Comparison of ENCODE assay signal across 8 cellular contexts in the genomic region with DNA sequence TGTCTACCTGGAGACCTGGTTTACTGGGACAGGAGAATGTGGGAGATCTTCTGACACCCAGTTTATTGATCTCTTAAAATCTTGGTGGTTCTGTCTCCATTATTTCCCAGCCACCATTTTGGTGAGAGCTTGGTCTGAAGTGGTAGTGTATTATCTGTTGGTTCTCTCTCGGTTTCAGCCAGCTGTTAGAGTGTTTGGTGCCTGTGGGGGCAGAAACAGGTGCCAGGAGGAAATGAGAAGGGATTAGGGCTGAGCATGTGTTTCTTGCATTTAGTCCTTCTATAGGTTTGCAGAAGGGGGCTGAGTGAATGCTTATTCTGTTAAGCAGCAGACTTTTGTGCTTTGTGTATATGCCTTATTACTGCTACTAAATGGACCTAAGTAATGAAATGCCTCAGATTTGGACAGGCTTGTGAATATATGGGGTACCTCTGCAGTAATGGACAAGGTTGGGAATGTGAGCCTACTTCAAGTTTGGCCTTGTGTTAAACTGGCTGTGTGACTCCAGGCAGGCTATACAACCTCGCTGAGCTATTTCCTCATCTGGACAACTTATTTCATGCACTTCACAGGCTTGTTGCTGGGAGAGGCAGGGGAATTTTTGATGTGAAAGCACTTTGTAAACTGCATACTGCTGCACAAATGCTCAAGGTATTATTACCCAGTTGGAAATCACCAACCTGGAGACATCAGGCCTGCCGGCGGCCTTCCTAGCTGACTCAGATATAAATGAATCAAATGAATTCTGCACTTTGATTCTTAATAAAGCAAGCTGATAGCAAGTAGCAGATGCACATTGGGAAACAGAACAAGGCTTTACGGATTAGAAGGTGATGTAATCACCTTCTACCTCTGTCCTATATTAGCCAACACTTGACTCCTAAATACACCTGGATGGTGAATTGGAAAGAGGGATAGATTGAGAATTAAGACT. TPM values are rescaled to one million over a fixed set of nuclear protein-coding genes. Genes with fewer than 3 reads are reported as not detected.
DNase-seq lines count a peak whose midpoint lies in the region; ATAC-seq lines count a peak whose summit lies in the region.

No MANE protein-coding gene starts in this region.

- no peaks in the 10 kb centered on the region for H3K9me3 Mint-ChIP-seq in CD8-positive, alpha-beta memory T cell

- peaks cover 92 to 100% (median 98%) of the 10 kb centered on the region in 3 donors for H3K4me1 Mint-ChIP-seq in CD8-positive, alpha-beta memory T cell

- DNase-seq in CD8-positive, alpha-beta memory T cell, result no peak
- DNase-seq in HPDE6-E6E7 (ENCODE audit: extremely low spot score) (no peak), amniotic stem cell (lab: John Stamatoyannopoulos, UW) (no peak)

- peaks cover 0 to 3% of the 10 kb centered on the region in 2 donors for H3K27me3 Mint-ChIP-seq in CD8-positive, alpha-beta memory T cell

- POLR2A ChIA-PET in CD8-positive, alpha-beta memory T cell (lab: Charles Lee), result no interaction called here

- H3K36me3 ChIP-seq in CD8-positive, alpha-beta memory T cell (ENCODE audit: insufficient read depth, low read length), result no peaks in the 10 kb centered on the region
- no peaks in the 10 kb centered on the region for H3K36me3 ChIP-seq in duodenal mucosa (ENCODE audit: control insufficient read depth in 1 of 2, insufficient read depth in 2 of 2, low read length in 2 of 2)

- H3K9ac ChIP-seq in duodenal mucosa (ENCODE audit: low read depth in 1 of 2, low read length in 2 of 2), result peak overlapping the region; percentile 27 to 34

- H3K27ac ChIP-seq in CD8-positive, alpha-beta memory T cell (ENCODE audit: low read depth, low read length), result no peak overlapping the region
- peak overlapping the region; percentile 32 for H3K27ac ChIP-seq in duodenal mucosa (ENCODE audit: low read depth, low read length)

- H3K4me3 ChIP-seq in CD8-positive, alpha-beta memory T cell (ENCODE audit: low read length), result no peak overlapping the region
- H3K4me3 ChIP-seq in duodenal mucosa (ENCODE audit: low read depth in 1 of 2, low read length in 2 of 2), result peak overlapping the region in 1 of 2 donors; percentile 3

- peak overlapping the region in 5 of 7 donors; percentile 9 to 54 (median 28) for H3K4me3 Mint-ChIP-seq in CD8-positive, alpha-beta memory T cell

- no peaks in the 10 kb centered on the region for H3K9me3 ChIP-seq in CD8-positive, alpha-beta memory T cell (ENCODE audit: low read length)
- no peaks in the 10 kb centered on the region for H3K9me3 ChIP-seq in duodenal mucosa (ENCODE audit: control insufficient read depth in 1 of 2, low read length in 2 of 2)

- H3K4me1 ChIP-seq in CD8-positive, alpha-beta memory T cell (ENCODE audit: insufficient read depth, low read length), result peaks cover 71% of the 10 kb centered on the region
- peaks cover 68 to 80% of the 10 kb centered on the region in 2 donors for H3K4me1 ChIP-seq in duodenal mucosa (ENCODE audit: control insufficient read depth in 1 of 2, insufficient read depth in 2 of 2, low read length in 2 of 2)

- ATAC-seq in GM19455 (IDR thresholded peaks at IDR 0.05; ENCODE audit: unreplicated experiment) (peak; percentile 68), HG03558 (IDR thresholded peaks at IDR 0.05; ENCODE audit: extremely low read depth, unreplicated experiment) (peak; percentile 43), GM21515 (IDR thresholded peaks at IDR 0.05; ENCODE audit: unreplicated experiment) (no peak), HG02884 (IDR thresholded peaks at IDR 0.05; ENCODE audit: unreplicated experiment) (no peak)

- H3K27ac Mint-ChIP-seq in CD8-positive, alpha-beta memory T cell, result peak overlapping the region; percentile 30 to 95 (median 89)

- H3K27me3 ChIP-seq in CD8-positive, alpha-beta memory T cell (ENCODE audit: insufficient read depth, low read length, poor library complexity, severe bottlenecking), result no peaks in the 10 kb centered on the region
- H3K27me3 ChIP-seq in duodenal mucosa (ENCODE audit: control insufficient read depth in 1 of 2, insufficient read depth in 2 of 2, low read length in 2 of 2), result no peaks in the 10 kb centered on the region

- CTCF ChIA-PET in CD8-positive, alpha-beta memory T cell (lab: Charles Lee), result interaction anchor here (1.3 kb wide), 1 partner anchor 134 kb away, joined by 3 read pairs; no protein-coding TSS in a partner anchor

- H3K36me3 Mint-ChIP-seq in CD8-positive, alpha-beta memory T cell, result peaks cover 0 to 4% (median 1%) of the 10 kb centered on the region in 3 donors

RNA-seq across cellular contexts. Expression of a gene that starts 9.9 kb away (rescaled TPM):
- total RNA-seq in CD8-positive, alpha-beta memory T cell, result 10 to 100 TPM; 25.0 to 25.5 TPM
- polyA plus RNA-seq in CD8-positive, alpha-beta memory T cell, result 12.0 TPM

Comparison
In these comparisons a context has a peak if more than half of its experiments do, and no peak if none do; other contexts are left out.
1. ATAC-seq: peak in GM19455 (single experiment) and HG03558 (single experiment); none in GM21515 (single experiment) and HG02884 (single experiment).